1 cellular context compared by ENCODE assay signal in genomic region chr16:11011326-11011725, GRCh38.
TF ChIP-seq lines count a peak whose summit lies in the region.

No MANE protein-coding gene starts in this region.

TF ChIP-seq in IMR-90, 13 proteins besides CTCF, POLR2A, EP300 and RAD21 (continued from another document):
- TF ChIP-seq, protein P1, sequence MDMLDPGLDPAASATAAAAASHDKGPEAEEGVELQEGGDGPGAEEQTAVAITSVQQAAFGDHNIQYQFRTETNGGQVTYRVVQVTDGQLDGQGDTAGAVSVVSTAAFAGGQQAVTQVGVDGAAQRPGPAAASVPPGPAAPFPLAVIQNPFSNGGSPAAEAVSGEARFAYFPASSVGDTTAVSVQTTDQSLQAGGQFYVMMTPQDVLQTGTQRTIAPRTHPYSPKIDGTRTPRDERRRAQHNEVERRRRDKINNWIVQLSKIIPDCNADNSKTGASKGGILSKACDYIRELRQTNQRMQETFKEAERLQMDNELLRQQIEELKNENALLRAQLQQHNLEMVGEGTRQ (IDR thresholded peaks at IDR 0.05; ENCODE audit: low read depth, low read length), result no peak
- TF ChIP-seq RFX5 (IDR thresholded peaks at IDR 0.05; ENCODE audit: low read depth, low read length) (no peak), CHD1 (IDR thresholded peaks at IDR 0.05; ENCODE audit: low read depth, low read length) (no peak), NFE2L2 (IDR thresholded peaks at IDR 0.05; ENCODE audit: low read depth, low read length) (no peak), BHLHE40 (IDR thresholded peaks at IDR 0.05; ENCODE audit: low read depth, low read length) (no peak)
TF ChIP-seq in IMR-90: peak in this region for 0.
